18 cellular contexts compared by ENCODE assay signal in the genomic region with DNA sequence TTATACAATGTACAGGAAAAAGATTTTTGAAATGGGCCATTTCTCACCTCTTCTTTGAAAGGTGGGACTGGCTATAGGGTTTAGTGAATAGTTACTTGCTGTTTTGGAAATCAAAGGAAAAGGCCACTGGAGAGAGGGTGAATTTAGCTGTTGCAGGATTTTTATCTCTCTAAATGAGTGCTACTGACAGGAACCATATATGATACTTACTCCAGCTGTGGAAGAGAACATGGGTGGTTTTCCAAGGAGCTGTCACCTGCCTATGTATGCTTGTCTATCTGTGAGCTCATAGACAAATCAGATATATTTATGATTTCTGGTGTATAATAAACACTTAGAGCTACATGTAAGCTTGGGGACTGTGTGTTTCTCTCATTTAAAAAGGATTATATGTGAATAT.
"Had no signal": no experiment of that assay in that cellular context is flagged by ENCODE, and none has a peak within 500 bp of the region (broad histone marks: within the 10 kb centered on the region; RNA-seq: fewer than 3 reads in every experiment).

No MANE protein-coding gene starts in this region.

- H3K27me3 ChIP-seq: SJCRH30 had no signal

- DNase-seq: KBM-7, MV-4-11, NCI-H1048, NCI-H1105, NCI-H1417, NCI-H1436 treated with DMSO at 0.1 percent for 48 hours, NCI-H1694 treated with DMSO at 0.1 percent for 48 hours, NCI-H1930, NCI-H2081, NCI-H2107, NCI-H226, NCI-H446, NCI-H510A, NCI-H69, NCI-H774, RPMI8226, SHP77 treated with DMSO at 0.1 percent for 48 hours, SJCRH30 had no signal

- H3K36me3 ChIP-seq: SJCRH30 had no signal

- H3K9me3 ChIP-seq: SJCRH30 had no signal

- H3K27ac ChIP-seq: SJCRH30 had no signal

- H3K4me3 ChIP-seq: SJCRH30 had no signal

- H3K4me1 ChIP-seq: SJCRH30 had no signal
